ENCODE assay signal across 1 cellular context in genomic region chr18:21632393-21632792, GRCh38.
TF ChIP-seq lines count a peak whose summit lies in the region.

No MANE protein-coding gene starts in this region.

TF ChIP-seq in SK-N-SH treated with all-trans-retinoic acid at 6 μM for 48 hours, 23 proteins besides CTCF, POLR2A, EP300 and RAD21 (continued from another document):
- no peak for TF ChIP-seq CSRNP3 (CRISPR knock-in tag; IDR thresholded peaks at IDR 0.05)
- TF ChIP-seq TCF4 (CRISPR knock-in tag; IDR thresholded peaks at IDR 0.05; ENCODE audit: borderline replicate concordance) = no peak
- no peak for TF ChIP-seq ZFP3 (CRISPR knock-in tag; IDR thresholded peaks at IDR 0.05)
